Comparison of ENCODE assay signal across 1 cellular context in genomic region chr10:1516492-1517224, GRCh38.
TF ChIP-seq lines count a peak whose summit lies in the region.

No MANE protein-coding gene starts in this region.

TF ChIP-seq in K562, 482 proteins besides CTCF, POLR2A, EP300 and RAD21:
- TF ChIP-seq RBM17 (IDR thresholded peaks at IDR 0.05; ENCODE audit: borderline replicate concordance, low read depth, low read length) (no peak), POLR2AphosphoS2 (IDR thresholded peaks at IDR 0.05; ENCODE audit: low read length) (no peak), E2F5 (CRISPR knock-in tag; IDR thresholded peaks at IDR 0.05) (no peak), ZNF785 (CRISPR knock-in tag; IDR thresholded peaks at IDR 0.05) (no peak), RFX1 (IDR thresholded peaks at IDR 0.05) (no peak), FOSL1 (tag; conservative IDR thresholded peaks at IDR 0.05) (peak; percentile 47)
